Comparison of ENCODE assay signal across 1 cellular context in genomic region chr5:74179183-74179582, GRCh38.
TF ChIP-seq lines count a peak whose summit lies in the region.

No MANE protein-coding gene starts in this region.

TF ChIP-seq in HEK293, 187 proteins besides CTCF, POLR2A, EP300 and RAD21 (continued from another document and continues in another):
- peak; percentile 31; the same call in 1 of the 2 replicates for TF ChIP-seq ZNF449 (tag by site-specific recombination; IDR thresholded peaks at IDR 0.05)
- no peak for TF ChIP-seq ZNF132 (tag by site-specific recombination; IDR thresholded peaks at IDR 0.05; ENCODE audit: borderline replicate concordance)
- no peak for TF ChIP-seq ZNF626 (tag by site-specific recombination; IDR thresholded peaks at IDR 0.05)
- TF ChIP-seq ZNF596 (tag by site-specific recombination; IDR thresholded peaks at IDR 0.05): no peak
- TF ChIP-seq ATF2 (tag by site-specific recombination; IDR thresholded peaks at IDR 0.05; ENCODE audit: low read depth): peak; percentile 85
- TF ChIP-seq GLIS1 (tag by site-specific recombination; IDR thresholded peaks at IDR 0.05): peak; percentile 56; the same call in 1 of the 2 replicates
- no peak for TF ChIP-seq ZNF518A (tag by site-specific recombination; conservative IDR thresholded peaks at IDR 0.05; ENCODE audit: low read depth)
- no peak for TF ChIP-seq ZNF704 (tag by site-specific recombination; IDR thresholded peaks at IDR 0.05)
- peak; percentile 86 for TF ChIP-seq ZBTB17 (tag by site-specific recombination; IDR thresholded peaks at IDR 0.05)
- no peak for TF ChIP-seq ZNF48 (tag by site-specific recombination; IDR thresholded peaks at IDR 0.05)
- TF ChIP-seq ZNF394 (tag by site-specific recombination; IDR thresholded peaks at IDR 0.05; ENCODE audit: borderline replicate concordance): no peak
- no peak for TF ChIP-seq ZNF221 (tag by site-specific recombination; IDR thresholded peaks at IDR 0.05; ENCODE audit: borderline replicate concordance)
- no peak for TF ChIP-seq ZBTB48 (tag by site-specific recombination; IDR thresholded peaks at IDR 0.05)
- no peak for TF ChIP-seq ZNF521 (tag by site-specific recombination; IDR thresholded peaks at IDR 0.05)
- peak; percentile 73 for TF ChIP-seq ZNF629 (tag by site-specific recombination; IDR thresholded peaks at IDR 0.05)
- TF ChIP-seq ZNF624 (tag by site-specific recombination; IDR thresholded peaks at IDR 0.05): no peak
- TF ChIP-seq ZBTB26 (tag by site-specific recombination; optimal IDR thresholded peaks at IDR 0.05): no peak
- TF ChIP-seq ZNF16 (tag by site-specific recombination; IDR thresholded peaks at IDR 0.05; ENCODE audit: low read depth): no peak
- TF ChIP-seq BCL6B (tag by site-specific recombination; IDR thresholded peaks at IDR 0.05): no peak
- no peak for TF ChIP-seq ZNF266 (tag by site-specific recombination; IDR thresholded peaks at IDR 0.05; ENCODE audit: low read depth)
- TF ChIP-seq ZNF776 (tag by site-specific recombination; IDR thresholded peaks at IDR 0.05; ENCODE audit: borderline replicate concordance): no peak
- no peak for TF ChIP-seq ZNF548 (tag by site-specific recombination; IDR thresholded peaks at IDR 0.05)
- TF ChIP-seq ZNF174 (tag by site-specific recombination; IDR thresholded peaks at IDR 0.05): no peak
- TF ChIP-seq ZNF768 (tag by site-specific recombination; IDR thresholded peaks at IDR 0.05): no peak
- no peak for TF ChIP-seq REST (tag by site-specific recombination; IDR thresholded peaks at IDR 0.05)
- no peak for TF ChIP-seq ZFP3 (tag by site-specific recombination; IDR thresholded peaks at IDR 0.05; ENCODE audit: low read depth)
- TF ChIP-seq SALL2 (tag by site-specific recombination; IDR thresholded peaks at IDR 0.05; ENCODE audit: borderline replicate concordance): no peak
- TF ChIP-seq HOXA7 (CRISPR knock-in tag; IDR thresholded peaks at IDR 0.05; ENCODE audit: borderline replicate concordance): no peak
- no peak for TF ChIP-seq ZNF621 (tag by site-specific recombination; IDR thresholded peaks at IDR 0.05)
- TF ChIP-seq FEZF1 (tag by site-specific recombination; IDR thresholded peaks at IDR 0.05): peak; percentile 45; the same call in 1 of the 2 replicates
- no peak for TF ChIP-seq ZNF184 (tag by site-specific recombination; IDR thresholded peaks at IDR 0.05)
- TF ChIP-seq ZNF366 (tag by site-specific recombination; conservative IDR thresholded peaks at IDR 0.05): peak; percentile 66
- no peak for TF ChIP-seq ZNF654 (tag by site-specific recombination; IDR thresholded peaks at IDR 0.05; ENCODE audit: low read depth)
- 0 out of 2 replicates have a peak, but pooled peaks have one; percentile 70 for TF ChIP-seq ZNF660 (tag by site-specific recombination; IDR thresholded peaks at IDR 0.05)
- no peak for TF ChIP-seq ZNF311 (tag by site-specific recombination; IDR thresholded peaks at IDR 0.05; ENCODE audit: borderline replicate concordance)
- TF ChIP-seq, protein P1, sequence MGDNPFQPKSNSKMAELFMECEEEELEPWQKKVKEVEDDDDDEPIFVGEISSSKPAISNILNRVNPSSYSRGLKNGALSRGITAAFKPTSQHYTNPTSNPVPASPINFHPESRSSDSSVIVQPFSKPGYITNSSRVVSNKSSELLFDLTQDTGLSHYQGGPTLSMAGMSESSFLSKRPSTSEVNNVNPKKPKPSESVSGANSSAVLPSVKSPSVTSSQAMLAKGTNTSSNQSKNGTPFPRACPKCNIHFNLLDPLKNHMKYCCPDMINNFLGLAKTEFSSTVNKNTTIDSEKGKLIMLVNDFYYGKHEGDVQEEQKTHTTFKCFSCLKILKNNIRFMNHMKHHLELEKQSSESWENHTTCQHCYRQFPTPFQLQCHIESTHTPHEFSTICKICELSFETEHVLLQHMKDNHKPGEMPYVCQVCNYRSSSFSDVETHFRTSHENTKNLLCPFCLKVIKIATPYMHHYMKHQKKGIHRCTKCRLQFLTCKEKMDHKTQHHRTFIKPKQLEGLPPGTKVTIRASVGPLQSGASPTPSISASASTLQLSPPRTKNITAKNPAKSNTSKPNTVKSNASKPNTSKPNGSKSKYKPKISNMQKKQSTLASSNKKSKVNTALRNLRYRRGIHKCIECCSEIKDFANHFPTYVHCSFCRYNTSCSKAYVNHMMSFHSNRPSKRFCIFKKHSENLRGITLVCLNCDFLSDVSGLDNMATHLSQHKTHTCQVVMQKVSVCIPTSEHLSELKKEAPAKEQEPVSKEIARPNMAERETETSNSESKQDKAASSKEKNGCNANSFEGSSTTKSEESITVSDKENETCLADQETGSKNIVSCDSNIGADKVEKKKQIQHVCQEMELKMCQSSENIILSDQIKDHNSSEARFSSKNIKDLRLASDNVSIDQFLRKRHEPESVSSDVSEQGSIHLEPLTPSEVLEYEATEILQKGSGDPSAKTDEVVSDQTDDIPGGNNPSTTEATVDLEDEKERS (tag by site-specific recombination; IDR thresholded peaks at IDR 0.05): no peak
- TF ChIP-seq ZFP69B (tag by site-specific recombination; IDR thresholded peaks at IDR 0.05): 0 out of 2 replicates have a peak, but pooled peaks have one; percentile 24
